ENCODE assay signal across 8 cellular contexts in genomic region chr5:32586251-32586642, GRCh38. TPM values are rescaled to one million over a fixed set of nuclear protein-coding genes. Genes with fewer than 3 reads are reported as not detected.
DNase-seq lines count a peak whose midpoint lies in the region; ATAC-seq and TF ChIP-seq lines count a peak whose summit lies in the region.

No MANE protein-coding gene starts in this region.

- H3K27ac Mint-ChIP-seq in CD8-positive, alpha-beta memory T cell: peak overlapping the region; percentile 95 to 100 (median 98)
- H3K27ac Mint-ChIP-seq in brain: peak overlapping the region; percentile 93 to 97 (median 95)

- H3K4me1 Mint-ChIP-seq in CD8-positive, alpha-beta memory T cell: peaks cover 64 to 86% (median 82%) of the 10 kb centered on the region in 3 donors
- peaks cover 54% of the 10 kb centered on the region for H3K4me1 Mint-ChIP-seq in brain

- H3K27me3 Mint-ChIP-seq in CD8-positive, alpha-beta memory T cell: peaks cover 0 to 2% of the 10 kb centered on the region in 2 donors
- H3K27me3 Mint-ChIP-seq in brain: peaks cover 5% of the 10 kb centered on the region

- DNase-seq in CD8-positive, alpha-beta memory T cell: no peak
- DNase-seq in Kasumi-1 (lab: John Stamatoyannopoulos, UW): no peak
- DNase-seq in NCI-H1694 treated with DMSO at 0.1 percent for 48 hours (lab: John Stamatoyannopoulos, UW): no peak
- no peak for DNase-seq in DMS79 treated with DMSO at 0.1 percent for 48 hours (lab: John Stamatoyannopoulos, UW)

- H3K9me3 Mint-ChIP-seq in CD8-positive, alpha-beta memory T cell: peaks cover 0 to 2% (median 0%) of the 10 kb centered on the region in 5 donors
- H3K9me3 Mint-ChIP-seq in brain: peaks cover 0 to 7% (median 0%) of the 10 kb centered on the region in 5 experiments

- ATAC-seq in HG03108 (IDR thresholded peaks at IDR 0.05; ENCODE audit: unreplicated experiment) (peak; percentile 14), HG03045 (IDR thresholded peaks at IDR 0.05; ENCODE audit: unreplicated experiment) (no peak)

- peaks cover 58% of the 10 kb centered on the region for H3K4me1 ChIP-seq in CD8-positive, alpha-beta memory T cell (ENCODE audit: insufficient read depth, low read length)
- peaks cover 18% of the 10 kb centered on the region for H3K4me1 ChIP-seq in muscle layer of colon (ENCODE audit: insufficient read depth, low read length)

- H3K36me3 ChIP-seq in CD8-positive, alpha-beta memory T cell (ENCODE audit: insufficient read depth, low read length): peaks cover 10% of the 10 kb centered on the region
- peaks cover 12% of the 10 kb centered on the region for H3K36me3 ChIP-seq in muscle layer of colon (ENCODE audit: insufficient read depth, low read length)

- no peaks in the 10 kb centered on the region for H3K9me3 ChIP-seq in CD8-positive, alpha-beta memory T cell (ENCODE audit: low read length)
- peaks cover 5% of the 10 kb centered on the region for H3K9me3 ChIP-seq in muscle layer of colon (ENCODE audit: low read length)

- peak overlapping the region; percentile 100 for H3K27ac ChIP-seq in CD8-positive, alpha-beta memory T cell (ENCODE audit: low read depth, low read length)
- H3K27ac ChIP-seq in muscle layer of colon (ENCODE audit: low read depth, low read length): peak overlapping the region; percentile 99

- H3K36me3 Mint-ChIP-seq in CD8-positive, alpha-beta memory T cell: peaks cover 0 to 34% (median 5%) of the 10 kb centered on the region in 3 donors
- H3K36me3 Mint-ChIP-seq in brain: peaks cover 22% of the 10 kb centered on the region

- H3K4me3 ChIP-seq in CD8-positive, alpha-beta memory T cell (ENCODE audit: low read length): peak overlapping the region; percentile 93
- H3K4me3 ChIP-seq in muscle layer of colon (ENCODE audit: low read depth in 1 of 2, low read length in 2 of 2): peak overlapping the region; percentile 71 to 93

- POLR2A ChIA-PET in CD8-positive, alpha-beta memory T cell (lab: Charles Lee): interaction anchor here (0.6 to 0.8 kb wide), 2 partner anchors 55 to 349 kb away, joined by 3 to 4 read pairs; no protein-coding TSS in a partner anchor

- H3K9ac ChIP-seq in muscle layer of colon (ENCODE audit: low read length): peak overlapping the region; percentile 70

- no peak for TF ChIP-seq CTCF in brain (conservative IDR thresholded peaks at IDR 0.05)

- peak overlapping the region; percentile 90 to 100 (median 98) for H3K4me3 Mint-ChIP-seq in CD8-positive, alpha-beta memory T cell
- H3K4me3 Mint-ChIP-seq in brain: peak overlapping the region; percentile 92 to 99 (median 97)

- CTCF ChIA-PET in CD8-positive, alpha-beta memory T cell (lab: Charles Lee): interaction anchor here (0.9 to 1.6 kb wide), 5 partner anchors 26 to 135 kb away, joined by 3 to 7 read pairs (median 4); no protein-coding TSS in a partner anchor

- H3K27me3 ChIP-seq in CD8-positive, alpha-beta memory T cell (ENCODE audit: insufficient read depth, low read length, poor library complexity, severe bottlenecking): no peaks in the 10 kb centered on the region
- H3K27me3 ChIP-seq in muscle layer of colon (ENCODE audit: control insufficient read depth in 1 of 2, insufficient read depth in 2 of 2, low read length in 2 of 2): no peaks in the 10 kb centered on the region

RNA-seq across cellular contexts. Expression of gene SUB1, which starts 0.9 kb away (rescaled TPM):
- 100 to 1,000 TPM; 484 to 511 TPM for total RNA-seq in CD8-positive, alpha-beta memory T cell
- polyA plus RNA-seq in CD8-positive, alpha-beta memory T cell: 476 TPM
- 262 TPM for polyA plus RNA-seq in brain (ENCODE audit: insufficient read depth, low read depth, low replicate concordance)
